In the genomic region with DNA sequence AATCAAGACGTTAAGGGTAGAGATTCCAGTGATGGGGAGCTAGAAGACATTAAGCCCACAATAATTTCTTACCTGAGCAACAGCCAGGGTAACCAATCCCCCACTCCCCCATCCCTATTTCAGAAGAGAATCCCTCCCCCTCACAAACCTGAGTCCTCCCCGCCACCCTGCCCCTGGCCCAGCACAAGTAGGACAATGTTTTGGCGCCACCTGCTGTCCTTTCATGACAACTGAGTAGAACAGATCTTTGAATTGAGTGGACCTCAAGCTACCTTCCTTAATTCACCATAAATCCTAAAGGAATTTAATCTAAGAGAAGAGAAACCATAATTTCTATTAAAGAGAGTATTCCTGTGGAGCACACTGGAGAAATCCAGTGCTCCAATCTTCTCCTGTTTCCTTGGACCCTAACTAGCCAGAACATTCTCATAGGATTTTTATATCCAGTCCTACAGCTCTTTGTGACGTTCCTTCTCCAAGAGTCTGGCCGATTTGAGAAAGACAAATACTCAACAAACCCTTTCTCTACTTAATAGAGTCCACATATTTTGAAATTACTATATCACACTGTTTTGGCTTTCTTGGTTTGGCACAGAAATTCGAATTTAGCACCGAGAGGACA, we compare ENCODE assay signal across 8 cellular contexts. TPM values are rescaled to one million over a fixed set of nuclear protein-coding genes. Genes with fewer than 3 reads are reported as not detected.
DNase-seq lines count a peak whose midpoint lies in the region; ATAC-seq, FAIRE-seq and TF ChIP-seq lines count a peak whose summit lies in the region.

No MANE protein-coding gene starts in this region.

- POLR2A ChIA-PET in BJ (lab: Charles Lee): interaction anchor here (0.5 kb wide), 1 partner anchor 29 kb away, joined by 5 read pairs; no protein-coding TSS in a partner anchor

- H3K4me1 Mint-ChIP-seq in GM23338: peaks cover 27% of the 10 kb centered on the region

- ATAC-seq in GM23338: peak; percentile 88
- ATAC-seq in GM19452 (IDR thresholded peaks at IDR 0.05; ENCODE audit: unreplicated experiment): no peak
- ATAC-seq in GM21423 (IDR thresholded peaks at IDR 0.05; ENCODE audit: unreplicated experiment): no peak

- no peaks in the 10 kb centered on the region for H3K79me2 ChIP-seq in GM23338 (replicated peaks; ENCODE audit: insufficient read depth)

- no peaks in the 10 kb centered on the region for H3K36me3 ChIP-seq in BJ (ENCODE audit: control insufficient read depth, insufficient read depth, low read length)
- H3K36me3 ChIP-seq in GM23338 (ENCODE audit: insufficient read depth): no peaks in the 10 kb centered on the region

- DNase-seq in BJ (ENCODE audit: low read depth) (no peak), GM23338 (ENCODE audit: low spot score) (peak; percentile 89), RCC 7860 (ENCODE audit: low spot score) (no peak), globus pallidus (ENCODE audit: low spot score) (peak; percentile 47), pons (ENCODE audit: low spot score) (peak; percentile 51)
- DNase-seq in activated effector memory CD4-positive, alpha-beta T cell treated with Interleukin-2 at 50 U/mL for 16 hours: peak; percentile 18

- peaks cover 14% of the 10 kb centered on the region for H3K27me3 Mint-ChIP-seq in GM23338 (ENCODE audit: insufficient read depth, low read depth, poor library complexity)

- no peaks in the 10 kb centered on the region for H3K36me3 Mint-ChIP-seq in GM23338 (ENCODE audit: low read depth)

- H4K20me1 ChIP-seq in GM23338 (replicated peaks; ENCODE audit: insufficient read depth): no peaks in the 10 kb centered on the region; the same call in 1 of the 2 replicates

- H3K27ac ChIP-seq in GM23338 (ENCODE audit: low read depth): no peak overlapping the region

- no peaks in the 10 kb centered on the region for H3F3A ChIP-seq in GM23338 (replicated peaks; ENCODE audit: low read depth)

- FAIRE-seq in RCC 7860 (lab: Jason Lieb, UNC): peak; percentile 53

- H3K27ac Mint-ChIP-seq in GM23338: no peak overlapping the region

- TF ChIP-seq CTCF in BJ (IDR thresholded peaks at IDR 0.05; ENCODE audit: insufficient read depth, low read depth, low read length): peak; percentile 78
- TF ChIP-seq CTCF in GM23338 (conservative IDR thresholded peaks at IDR 0.05; ENCODE audit: low read depth in 2 of 2): peak; percentile 94 to 95

- H3K27me3 ChIP-seq in BJ (ENCODE audit: control insufficient read depth, insufficient read depth, low read length): no peaks in the 10 kb centered on the region
- H3K27me3 ChIP-seq in GM23338 (ENCODE audit: insufficient read depth): no peaks in the 10 kb centered on the region

- no peaks in the 10 kb centered on the region for H3K9me2 ChIP-seq in GM23338 (ENCODE audit: insufficient read depth)

- H3K4me3 ChIP-seq in BJ (ENCODE audit: low read depth, low read length) (no peak overlapping the region), GM23338 (no peak overlapping the region)

- H3K9me3 Mint-ChIP-seq in GM23338: no peaks in the 10 kb centered on the region

- no peak overlapping the region for H3K4me3 Mint-ChIP-seq in GM23338

- CTCF ChIA-PET in BJ (lab: Yijun Ruan, JAX): interaction anchor here (0.6 to 12.0 kb wide), 38 partner anchors 9 to 243 kb away, joined by 3 to 168 read pairs (median 6); a partner anchor contains a TSS

- no peak overlapping the region for H2AFZ ChIP-seq in GM23338

- H3K4me1 ChIP-seq in GM23338 (ENCODE audit: insufficient read depth): peaks cover 10% of the 10 kb centered on the region; the same call in 1 of the 2 replicates

- no peak overlapping the region for H3K4me2 ChIP-seq in GM23338

TF ChIP-seq in GM23338, 12 proteins besides CTCF, POLR2A, EP300 and RAD21:
- TF ChIP-seq EZH2 (IDR thresholded peaks at IDR 0.05; ENCODE audit: low read depth, unreplicated experiment): peak; percentile 42
- TF ChIP-seq NANOG (IDR thresholded peaks at IDR 0.05; ENCODE audit: borderline replicate concordance): no peak

RNA-seq across cellular contexts. Expression of a gene that starts 41.1 kb away (rescaled TPM):
- polyA plus RNA-seq in BJ (2011; rRNA removed): 23.9 and 24.1 TPM in 2 replicates
- polyA minus RNA-seq in BJ (2011; rRNA and poly(A)+ RNA removed): 18.7 and 31.1 TPM in 2 replicates
- 25.2 and 30.6 TPM in 2 replicates for total RNA-seq in GM23338 (2014; rRNA removed; shearing (Covaris generic))
- polyA plus RNA-seq in GM23338 (2016; fragmentation: Nextera tagmentation; extraction: Ambion mirVana): 16.5 and 19.6 TPM in 2 replicates

RNA-seq across cellular contexts. Expression of a gene that starts 50.3 kb away (rescaled TPM):
- polyA plus RNA-seq in BJ (2011; rRNA removed) (1.1 and 1.3 TPM in 2 replicates), GM23338 (2016; fragmentation: Nextera tagmentation; extraction: Ambion mirVana) (0.10 and 0.26 TPM in 2 replicates)
- polyA minus RNA-seq in BJ (2011; rRNA and poly(A)+ RNA removed): 1.3 and 1.6 TPM in 2 replicates
- total RNA-seq in GM23338 (2014; rRNA removed; shearing (Covaris generic)): 0.73 TPM in 1 of 2 replicates, not detected in the other

RNA-seq across cellular contexts. Expression of a gene that starts 57.2 kb away (rescaled TPM):
- polyA plus RNA-seq in BJ (2011; rRNA removed): 43.5 and 66.9 TPM in 2 replicates
- polyA minus RNA-seq in BJ (2011; rRNA and poly(A)+ RNA removed): 12.4 and 18.1 TPM in 2 replicates
- total RNA-seq in GM23338 (2014; rRNA removed; shearing (Covaris generic)): 18.2 and 22.8 TPM in 2 replicates
- polyA plus RNA-seq in GM23338 (2016; fragmentation: Nextera tagmentation; extraction: Ambion mirVana): 17.4 and 18.0 TPM in 2 replicates

RNA-seq across cellular contexts. Expression of a gene that starts 58.5 kb away (rescaled TPM):
- 95.9 and 131 TPM in 2 replicates for polyA plus RNA-seq in BJ (2011; rRNA removed)
- polyA minus RNA-seq in BJ (2011; rRNA and poly(A)+ RNA removed): 113 and 144 TPM in 2 replicates
- 35.1 and 41.8 TPM in 2 replicates for total RNA-seq in GM23338 (2014; rRNA removed; shearing (Covaris generic))
- polyA plus RNA-seq in GM23338 (2016; fragmentation: Nextera tagmentation; extraction: Ambion mirVana): 12.7 and 13.2 TPM in 2 replicates

RNA-seq across cellular contexts. Expression of a gene that starts 58.8 kb away (rescaled TPM):
- polyA plus RNA-seq in BJ (2011; rRNA removed) (0.05 TPM in 2 replicates), GM23338 (2016; fragmentation: Nextera tagmentation; extraction: Ambion mirVana) (not detected in 2 replicates)
- polyA minus RNA-seq in BJ (2011; rRNA and poly(A)+ RNA removed): 0.19 TPM in 1 of 2 replicates, not detected in the other
- not detected in 2 replicates for total RNA-seq in GM23338 (2014; rRNA removed; shearing (Covaris generic))

Comparison
In these comparisons a context has a peak if more than half of its experiments do, and no peak if none do; other contexts are left out.
1. DNase-seq: peak in GM23338 (single experiment), activated effector memory CD4-positive, alpha-beta T cell treated with Interleukin-2 at 50 U/mL for 16 hours (single experiment), globus pallidus (single experiment) and pons (single experiment); none in BJ (single experiment) and RCC 7860 (single experiment).